14 cellular contexts compared by ENCODE assay signal in genomic region chr3:13004376-13004775, GRCh38.
DNase-seq lines count a peak whose midpoint lies in the region; TF ChIP-seq lines count a peak whose summit lies in the region.
"Had no signal": no experiment of that assay in that cellular context is flagged by ENCODE, and none has a peak within 500 bp of the region (broad histone marks: within the 10 kb centered on the region; RNA-seq: fewer than 3 reads in every experiment).

No MANE protein-coding gene starts in this region.

- peaks cover 5% of the 10 kb centered on the region for H3F3A ChIP-seq in neural progenitor cell (ENCODE audit: low read depth)

- intact Hi-C loops in dendritic cell treated with granulocyte-macrophage colony-stimulating factor and Interleukin-4, amounts not matched to agents 40 ng/mL and 50 ng/mL, for 4 days (cut with micrococcal nuclease): no loop called here
- intact Hi-C loops in activated T-helper 2 cell treated with anti-CD3 and anti-CD28 coated beads, Interferon-gamma antibody, Interleukin-2, Interleukin-4, amounts not matched to agents 10 μg/mL and 5 μg/mL and 100 μg/mL, durations not matched to agents 14 hours and 24 hours and 36 hours (cut with micrococcal nuclease): no loop called here

- peaks cover 16% of the 10 kb centered on the region for H3K4me1 ChIP-seq in neural progenitor cell

- H3K9ac ChIP-seq in neural progenitor cell: no peak overlapping the region
- H3K9ac ChIP-seq: KMS-11 had no signal

- no peaks in the 10 kb centered on the region for H3K79me2 ChIP-seq in neural progenitor cell (ENCODE audit: low read depth)

- H3K4me3 Mint-ChIP-seq in dendritic cell treated with granulocyte-macrophage colony-stimulating factor and Interleukin-4, amounts not matched to agents 40 ng/mL and 50 ng/mL, for 4 days: peak overlapping the region; percentile 32
- no peak overlapping the region for H3K4me3 Mint-ChIP-seq in neural progenitor cell
- no peak overlapping the region for H3K4me3 Mint-ChIP-seq in activated T-helper 2 cell treated with anti-CD3 and anti-CD28 coated beads, Interferon-gamma antibody, Interleukin-2, Interleukin-4, amounts not matched to agents 10 μg/mL and 5 μg/mL and 100 μg/mL, durations not matched to agents 14 hours and 24 hours and 36 hours (ENCODE audit: low read depth)
- H3K4me3 Mint-ChIP-seq: activated CD4-positive, alpha-beta memory T cell treated with anti-CD3 and anti-CD28 coated beads, Interleukin-2, amount 10 ng/mL, durations not matched to agents 7 days and 5 days; activated naive CD4-positive, alpha-beta T cell treated with anti-CD3 and anti-CD28 coated beads, Interleukin-2, amount 10 ng/mL, durations not matched to agents 7 days and 5 days; HFFc6 had no signal

- H4K20me1 ChIP-seq in neural progenitor cell (ENCODE audit: low read depth): peaks cover 3% of the 10 kb centered on the region

- no peaks in the 10 kb centered on the region for H3K9me3 ChIP-seq in neural progenitor cell (ENCODE audit: low read depth)

- TF ChIP-seq CTCF in neural progenitor cell (IDR thresholded peaks at IDR 0.05): no peak

- H3K4me1 Mint-ChIP-seq in dendritic cell treated with granulocyte-macrophage colony-stimulating factor and Interleukin-4, amounts not matched to agents 40 ng/mL and 50 ng/mL, for 4 days (ENCODE audit: low read depth): peaks cover 97% of the 10 kb centered on the region
- H3K4me1 Mint-ChIP-seq in neural progenitor cell: peaks cover 64% of the 10 kb centered on the region
- peaks cover 42% of the 10 kb centered on the region for H3K4me1 Mint-ChIP-seq in activated T-helper 2 cell treated with anti-CD3 and anti-CD28 coated beads, Interferon-gamma antibody, Interleukin-2, Interleukin-4, amounts not matched to agents 10 μg/mL and 5 μg/mL and 100 μg/mL, durations not matched to agents 14 hours and 24 hours and 36 hours (ENCODE audit: low read depth)

- H3K27ac ChIP-seq in neural progenitor cell: no peak overlapping the region
- H3K27ac ChIP-seq: KMS-11 had no signal

- H3K4me3 ChIP-seq in neural progenitor cell: no peak overlapping the region

- H3K27ac Mint-ChIP-seq in dendritic cell treated with granulocyte-macrophage colony-stimulating factor and Interleukin-4, amounts not matched to agents 40 ng/mL and 50 ng/mL, for 4 days: peak overlapping the region; percentile 96
- H3K27ac Mint-ChIP-seq in neural progenitor cell: peak overlapping the region; percentile 97
- no peak overlapping the region for H3K27ac Mint-ChIP-seq in activated T-helper 2 cell treated with anti-CD3 and anti-CD28 coated beads, Interferon-gamma antibody, Interleukin-2, Interleukin-4, amounts not matched to agents 10 μg/mL and 5 μg/mL and 100 μg/mL, durations not matched to agents 14 hours and 24 hours and 36 hours
- H3K27ac Mint-ChIP-seq: activated CD4-positive, alpha-beta memory T cell treated with anti-CD3 and anti-CD28 coated beads, Interleukin-2, amount 10 ng/mL, durations not matched to agents 7 days and 5 days; activated naive CD4-positive, alpha-beta T cell treated with anti-CD3 and anti-CD28 coated beads, Interleukin-2, amount 10 ng/mL, durations not matched to agents 7 days and 5 days; HFFc6 had no signal

- peaks cover 65% of the 10 kb centered on the region for H3K36me3 Mint-ChIP-seq in dendritic cell treated with granulocyte-macrophage colony-stimulating factor and Interleukin-4, amounts not matched to agents 40 ng/mL and 50 ng/mL, for 4 days (ENCODE audit: low read depth)
- H3K36me3 Mint-ChIP-seq in neural progenitor cell: no peaks in the 10 kb centered on the region
- H3K36me3 Mint-ChIP-seq in activated T-helper 2 cell treated with anti-CD3 and anti-CD28 coated beads, Interferon-gamma antibody, Interleukin-2, Interleukin-4, amounts not matched to agents 10 μg/mL and 5 μg/mL and 100 μg/mL, durations not matched to agents 14 hours and 24 hours and 36 hours (ENCODE audit: low read depth): peaks cover 26% of the 10 kb centered on the region

- H3K27me3 ChIP-seq in neural progenitor cell: no peaks in the 10 kb centered on the region

- no peaks in the 10 kb centered on the region for H3K9me3 Mint-ChIP-seq in dendritic cell treated with granulocyte-macrophage colony-stimulating factor and Interleukin-4, amounts not matched to agents 40 ng/mL and 50 ng/mL, for 4 days
- no peaks in the 10 kb centered on the region for H3K9me3 Mint-ChIP-seq in neural progenitor cell
- no peaks in the 10 kb centered on the region for H3K9me3 Mint-ChIP-seq in activated T-helper 2 cell treated with anti-CD3 and anti-CD28 coated beads, Interferon-gamma antibody, Interleukin-2, Interleukin-4, amounts not matched to agents 10 μg/mL and 5 μg/mL and 100 μg/mL, durations not matched to agents 14 hours and 24 hours and 36 hours
- H3K9me3 Mint-ChIP-seq: activated CD4-positive, alpha-beta memory T cell treated with anti-CD3 and anti-CD28 coated beads, Interleukin-2, amount 10 ng/mL, durations not matched to agents 7 days and 5 days; activated naive CD4-positive, alpha-beta T cell treated with anti-CD3 and anti-CD28 coated beads, Interleukin-2, amount 10 ng/mL, durations not matched to agents 7 days and 5 days; HFFc6 had no signal

- DNase-seq in Daoy (ENCODE audit: low read depth) (peak; percentile 46), NOMO-1 treated with dmso at 0.1 percent for 144 hours (lab: John Stamatoyannopoulos, UW; ENCODE audit: unreplicated experiment) (peak; percentile 27), neural progenitor cell (ENCODE audit: low spot score) (peak; percentile 58), KBM-7 (no peak), GM03348 (ENCODE audit: low spot score) (no peak), NCI-H510A treated with DMSO at 0.1 percent for 48 hours (lab: John Stamatoyannopoulos, UW) (no peak)
- DNase-seq in activated T-helper 2 cell treated with anti-CD3 and anti-CD28 coated beads, Interferon-gamma antibody, Interleukin-2, Interleukin-4, amounts not matched to agents 10 μg/mL and 5 μg/mL and 100 μg/mL, durations not matched to agents 14 hours and 24 hours and 36 hours (ENCODE audit: low spot score): no peak
- DNase-seq: activated CD4-positive, alpha-beta memory T cell treated with anti-CD3 and anti-CD28 coated beads, Interleukin-2, amount 10 ng/mL, durations not matched to agents 7 days and 5 days; activated naive CD4-positive, alpha-beta T cell treated with anti-CD3 and anti-CD28 coated beads, Interleukin-2, amount 10 ng/mL, durations not matched to agents 7 days and 5 days; HFFc6; NCI-H2029 treated with DMSO at 0.1 percent for 48 hours; substantia nigra had no signal

- no peaks in the 10 kb centered on the region for H3K27me3 Mint-ChIP-seq in dendritic cell treated with granulocyte-macrophage colony-stimulating factor and Interleukin-4, amounts not matched to agents 40 ng/mL and 50 ng/mL, for 4 days
- H3K27me3 Mint-ChIP-seq in neural progenitor cell (ENCODE audit: insufficient read depth, low read depth): no peaks in the 10 kb centered on the region
- H3K27me3 Mint-ChIP-seq in activated T-helper 2 cell treated with anti-CD3 and anti-CD28 coated beads, Interferon-gamma antibody, Interleukin-2, Interleukin-4, amounts not matched to agents 10 μg/mL and 5 μg/mL and 100 μg/mL, durations not matched to agents 14 hours and 24 hours and 36 hours (ENCODE audit: low read depth): no peaks in the 10 kb centered on the region
- H3K27me3 Mint-ChIP-seq: activated CD4-positive, alpha-beta memory T cell treated with anti-CD3 and anti-CD28 coated beads, Interleukin-2, amount 10 ng/mL, durations not matched to agents 7 days and 5 days; activated naive CD4-positive, alpha-beta T cell treated with anti-CD3 and anti-CD28 coated beads, Interleukin-2, amount 10 ng/mL, durations not matched to agents 7 days and 5 days had no signal

- in situ Hi-C loops in KBM-7 (cut with MboI; ENCODE audit: low pct_unique_long_range_greater_than_20kb, low sequenced_read_pairs): no loop called here

- H3K36me3 ChIP-seq in neural progenitor cell: no peaks in the 10 kb centered on the region

- peak overlapping the region; percentile 4 for H3K4me2 ChIP-seq in neural progenitor cell
- H3K4me2 ChIP-seq: KMS-11 had no signal

- H2AFZ ChIP-seq in neural progenitor cell (replicated peaks): no peak overlapping the region

Comparison
In these comparisons a context has a peak if more than half of its experiments do, and no peak if none do; other contexts are left out.
1. DNase-seq: peak in Daoy (single experiment), NOMO-1 treated with dmso at 0.1 percent for 144 hours (single experiment) and neural progenitor cell (single experiment); none in KBM-7 (single experiment), activated T-helper 2 cell treated with anti-CD3 and anti-CD28 coated beads, Interferon-gamma antibody, Interleukin-2, Interleukin-4, amounts not matched to agents 10 μg/mL and 5 μg/mL and 100 μg/mL, durations not matched to agents 14 hours and 24 hours and 36 hours (single experiment), GM03348 (single experiment) and NCI-H510A treated with DMSO at 0.1 percent for 48 hours (single experiment).